21 cellular contexts compared by ENCODE assay signal in the genomic region with DNA sequence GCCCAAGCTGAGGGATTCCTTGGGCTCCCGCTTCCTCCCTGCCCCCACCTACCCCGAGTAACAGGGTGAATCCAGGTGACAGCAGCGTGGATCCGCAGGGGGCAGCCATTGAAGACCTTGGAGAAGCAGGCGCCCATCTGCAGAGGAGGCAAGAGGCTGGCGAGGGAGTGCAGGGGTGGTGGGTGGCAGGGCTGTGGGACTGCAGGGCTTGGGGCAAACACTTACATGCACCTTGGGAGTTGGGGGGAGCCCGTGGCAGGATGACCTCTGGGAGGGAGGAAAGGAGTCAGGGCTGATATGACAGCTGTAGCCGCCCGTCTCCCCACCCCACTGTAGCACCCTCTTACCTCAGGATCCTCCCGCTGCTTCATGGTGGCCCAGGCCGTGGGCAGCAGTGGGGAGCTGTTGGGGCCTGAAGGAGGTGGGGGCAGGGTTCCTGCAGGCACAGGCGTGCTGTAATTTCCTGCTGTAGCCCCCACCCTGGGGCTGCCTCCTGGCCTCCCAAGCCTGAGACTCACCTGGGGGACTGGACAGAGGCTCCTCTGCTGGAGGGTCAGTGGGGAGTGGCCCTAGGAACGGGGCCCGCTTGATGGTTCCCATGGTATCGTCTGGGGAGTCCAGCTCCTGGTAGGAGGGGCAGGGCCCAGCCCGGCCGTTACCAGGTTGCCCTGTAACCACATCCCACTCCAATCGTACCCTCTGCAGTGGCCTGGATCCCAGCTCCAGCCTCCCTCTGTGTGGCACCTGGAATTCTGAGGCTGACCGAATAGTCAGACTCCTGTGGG. TPM values are rescaled to one million over a fixed set of nuclear protein-coding genes. Genes with fewer than 3 reads are reported as not detected.
DNase-seq lines count a peak whose midpoint lies in the region; ATAC-seq and TF ChIP-seq lines count a peak whose summit lies in the region.
"Had no signal": no experiment of that assay in that cellular context is flagged by ENCODE, and none has a peak within 500 bp of the region (broad histone marks: within the 10 kb centered on the region; RNA-seq: fewer than 3 reads in every experiment).

No MANE protein-coding gene starts in this region.

- H3K4me3 Mint-ChIP-seq in natural killer cell treated with Interleukin-12 subunit alpha and Interleukin-12 subunit beta and Interleukin-15 and Interleukin-18, amount 100 ng/mL, for 72 hours = no peak overlapping the region
- no peak overlapping the region for H3K4me3 Mint-ChIP-seq in natural killer cell
- H3K4me3 Mint-ChIP-seq: GM23338, HFFc6, IgD-negative memory B cell had no signal

- H3K27me3 ChIP-seq in SJCRH30 (no peaks in the 10 kb centered on the region), aorta (ENCODE audit: control insufficient read depth in 1 of 2, insufficient read depth in 2 of 2, low read length in 1 of 2) (no peaks in the 10 kb centered on the region), suprapubic skin (no peaks in the 10 kb centered on the region)

- no peak for ATAC-seq in natural killer cell treated with Interleukin-12 subunit alpha and Interleukin-12 subunit beta and Interleukin-15 and Interleukin-18, amount 100 ng/mL, for 72 hours
- ATAC-seq in natural killer cell = no peak
- no peak for ATAC-seq in mucosa of descending colon
- ATAC-seq in aorta (ENCODE audit: low FRiP score) = no peak
- no peak for ATAC-seq in HG03175 (IDR thresholded peaks at IDR 0.05; ENCODE audit: unreplicated experiment)
- ATAC-seq: A549, GM23338 had no signal

- 85 to 90% methylated on average over 17 to 19 of the region's 19 CpGs for WGBS in aorta, 2 donors
- WGBS in suprapubic skin = 88% methylated on average over 14 of the region's 19 CpGs

- no peak overlapping the region for H3K27ac Mint-ChIP-seq in natural killer cell treated with Interleukin-12 subunit alpha and Interleukin-12 subunit beta and Interleukin-15 and Interleukin-18, amount 100 ng/mL, for 72 hours
- no peak overlapping the region for H3K27ac Mint-ChIP-seq in natural killer cell
- H3K27ac Mint-ChIP-seq: GM23338, HFFc6 had no signal

- TF ChIP-seq CTCF in natural killer cell (IDR thresholded peaks at IDR 0.05) = no peak
- TF ChIP-seq CTCF in mucosa of descending colon (IDR thresholded peaks at IDR 0.05) = no peak
- TF ChIP-seq CTCF in suprapubic skin (IDR thresholded peaks at IDR 0.05) = no peak
- no peak for TF ChIP-seq CTCF in foreskin fibroblast (IDR thresholded peaks at IDR 0.05; ENCODE audit: low read depth, low read length)

- H3K36me3 Mint-ChIP-seq in natural killer cell treated with Interleukin-12 subunit alpha and Interleukin-12 subunit beta and Interleukin-15 and Interleukin-18, amount 100 ng/mL, for 72 hours = no peaks in the 10 kb centered on the region
- no peaks in the 10 kb centered on the region for H3K36me3 Mint-ChIP-seq in natural killer cell

- no peaks in the 10 kb centered on the region for H3K27me3 Mint-ChIP-seq in natural killer cell treated with Interleukin-12 subunit alpha and Interleukin-12 subunit beta and Interleukin-15 and Interleukin-18, amount 100 ng/mL, for 72 hours
- no peaks in the 10 kb centered on the region for H3K27me3 Mint-ChIP-seq in natural killer cell (ENCODE audit: low read depth in 2 of 2)
- H3K27me3 Mint-ChIP-seq: IgD-negative memory B cell had no signal

- H3K4me3 ChIP-seq in SJCRH30 (no peak overlapping the region), mucosa of descending colon (no peak overlapping the region), aorta (ENCODE audit: low read length in 2 of 2) (no peak overlapping the region), suprapubic skin (no peak overlapping the region), foreskin fibroblast (ENCODE audit: low read depth in 1 of 2, low read length in 2 of 2) (no peak overlapping the region)
- H3K4me3 ChIP-seq: A549, GM23338 had no signal

- H3K36me3 ChIP-seq in SJCRH30 (no peaks in the 10 kb centered on the region), mucosa of descending colon (ENCODE audit: low read depth) (no peaks in the 10 kb centered on the region), aorta (ENCODE audit: control insufficient read depth in 1 of 2, insufficient read depth in 2 of 2, low read length in 1 of 2) (no peaks in the 10 kb centered on the region), suprapubic skin (peaks cover 14% of the 10 kb centered on the region)

- no peaks in the 10 kb centered on the region for H3K9me3 Mint-ChIP-seq in natural killer cell treated with Interleukin-12 subunit alpha and Interleukin-12 subunit beta and Interleukin-15 and Interleukin-18, amount 100 ng/mL, for 72 hours
- H3K9me3 Mint-ChIP-seq in natural killer cell = no peaks in the 10 kb centered on the region
- H3K9me3 Mint-ChIP-seq: GM23338, HFFc6, IgD-negative memory B cell had no signal

- no peaks in the 10 kb centered on the region; the same call in 1 of the 2 replicates for H3K4me1 ChIP-seq in SJCRH30
- no peaks in the 10 kb centered on the region for H3K4me1 ChIP-seq in mucosa of descending colon (ENCODE audit: low read depth)
- no peaks in the 10 kb centered on the region for H3K4me1 ChIP-seq in aorta (ENCODE audit: control insufficient read depth in 1 of 2, insufficient read depth in 2 of 2, low read length in 2 of 2)
- H3K4me1 ChIP-seq in suprapubic skin = peaks cover 4% of the 10 kb centered on the region

- DNase-seq in natural killer cell treated with Interleukin-12 subunit alpha and Interleukin-12 subunit beta and Interleukin-15 and Interleukin-18, amount 100 ng/mL, for 72 hours (ENCODE audit: low spot score) = peak; percentile 56
- DNase-seq in natural killer cell (no peak), SJCRH30 (peak; percentile 32 to 43), mucosa of descending colon (peak in 2 of 3 donors; percentile 16 to 46), aorta (peak; percentile 38 to 73), suprapubic skin (ENCODE audit: low spot score in 2 of 2) (no peak), foreskin fibroblast (no peak)
- DNase-seq: HFFc6, NCI-H187, NCI-H2107, NCI-H510A treated with DMSO at 0.1 percent for 48 hours, NCI-H774, OCI-M1, SHP77 treated with DMSO at 0.1 percent for 48 hours had no signal

- H3K27ac ChIP-seq in SJCRH30 = no peak overlapping the region
- no peak overlapping the region for H3K27ac ChIP-seq in aorta (ENCODE audit: low read depth in 1 of 2, low read length in 2 of 2)
- H3K27ac ChIP-seq in suprapubic skin = no peak overlapping the region
- H3K27ac ChIP-seq: A549, C4-2B, HL-60 had no signal

- H3K9me3 ChIP-seq in SJCRH30 (replicated peaks) (no peaks in the 10 kb centered on the region), mucosa of descending colon (no peaks in the 10 kb centered on the region), aorta (ENCODE audit: control insufficient read depth, low read length) (no peaks in the 10 kb centered on the region), suprapubic skin (no peaks in the 10 kb centered on the region)
- H3K9me3 ChIP-seq: A549 had no signal

- TF ChIP-seq EP300 in suprapubic skin (IDR thresholded peaks at IDR 0.05) = no peak

- H3K4me1 Mint-ChIP-seq in natural killer cell treated with Interleukin-12 subunit alpha and Interleukin-12 subunit beta and Interleukin-15 and Interleukin-18, amount 100 ng/mL, for 72 hours (ENCODE audit: low read depth in 2 of 2) = peaks cover 0 to 4% of the 10 kb centered on the region in 2 donors
- H3K4me1 Mint-ChIP-seq in natural killer cell = peaks cover 10 to 11% of the 10 kb centered on the region in 2 donors
- H3K4me1 Mint-ChIP-seq: GM23338 had no signal

- TF ChIP-seq POLR2A in suprapubic skin (IDR thresholded peaks at IDR 0.05) = no peak

- intact Hi-C loops in natural killer cell (cut with micrococcal nuclease) = no loop called here
- intact Hi-C loops in mucosa of descending colon (cut with DNase I, micrococcal nuclease) = no loop called here
- intact Hi-C loops in aorta (cut with DNase I) = no loop called here

RNA-seq across cellular contexts. Expression of a gene that starts 6.1 kb away (rescaled TPM):
- 10 to 100 TPM; 17.6 to 47.1 TPM for total RNA-seq in natural killer cell treated with Interleukin-12 subunit alpha and Interleukin-12 subunit beta and Interleukin-15 and Interleukin-18, amount 100 ng/mL, for 72 hours
- 10 to 100 TPM; 38.3 to 40.6 (median 38.7) TPM for total RNA-seq in natural killer cell
- total RNA-seq in SJCRH30 (2014; rRNA removed; shearing (Covaris generic)) = 8.9 and 9.6 TPM in 2 replicates
- 10 to 100 TPM in 2 of 3 donors, 1 to 10 TPM in 1; 8.7 to 16.8 (median 14.1) TPM for total RNA-seq in mucosa of descending colon
- total RNA-seq in aorta = 10 to 100 TPM; 10.7 to 11.5 TPM
- 10 to 100 TPM in 1 of 2 donors, 1 to 10 TPM in 1; 5.4 to 29.6 TPM for polyA plus RNA-seq in aorta
- total RNA-seq in suprapubic skin = 10 to 100 TPM; 13.6 to 20.4 (median 15.3) TPM

RNA-seq across cellular contexts. Expression of a gene that starts 13.4 kb away (rescaled TPM):
- total RNA-seq in natural killer cell treated with Interleukin-12 subunit alpha and Interleukin-12 subunit beta and Interleukin-15 and Interleukin-18, amount 100 ng/mL, for 72 hours = 10 to 100 TPM; 32.6 to 53.5 TPM
- total RNA-seq in natural killer cell (10 to 100 TPM; 29.3 to 42.2 (median 32.2) TPM), mucosa of descending colon (10 to 100 TPM; 19.3 to 26.4 (median 21.9) TPM), aorta (10 to 100 TPM; 14.5 to 18.0 TPM), suprapubic skin (10 to 100 TPM; 26.9 to 46.6 (median 36.1) TPM)
- 25.9 and 26.3 TPM in 2 replicates for total RNA-seq in SJCRH30 (2014; rRNA removed; shearing (Covaris generic))
- polyA plus RNA-seq in aorta = 10 to 100 TPM in 1 of 2 donors, 1 to 10 TPM in 1; 9.1 to 18.8 TPM

RNA-seq across cellular contexts. Expression of a gene that starts 18.6 kb away (rescaled TPM):
- 100 to 1,000 TPM; 376 to 425 TPM for total RNA-seq in natural killer cell treated with Interleukin-12 subunit alpha and Interleukin-12 subunit beta and Interleukin-15 and Interleukin-18, amount 100 ng/mL, for 72 hours
- 100 to 1,000 TPM; 841 to 864 (median 845) TPM for total RNA-seq in natural killer cell
- total RNA-seq in SJCRH30 (2014; rRNA removed; shearing (Covaris generic)) = 113 and 117 TPM in 2 replicates
- total RNA-seq in mucosa of descending colon = 100 to 1,000 TPM; 223 to 317 (median 241) TPM
- 100 to 1,000 TPM; 267 to 322 TPM for total RNA-seq in aorta
- 100 to 1,000 TPM in 1 of 2 donors, 10 to 100 TPM in 1; 46.6 to 136 TPM for polyA plus RNA-seq in aorta
- 100 to 1,000 TPM; 270 to 559 (median 373) TPM for total RNA-seq in suprapubic skin

RNA-seq across cellular contexts. Expression of a gene that starts 37.2 kb away (rescaled TPM):
- total RNA-seq in natural killer cell treated with Interleukin-12 subunit alpha and Interleukin-12 subunit beta and Interleukin-15 and Interleukin-18, amount 100 ng/mL, for 72 hours = 1 to 10 TPM; 4.7 to 5.6 TPM
- total RNA-seq in natural killer cell (1 to 10 TPM; 4.1 to 8.4 (median 6.1) TPM), mucosa of descending colon (10 to 100 TPM in 1 of 3 donors, 1 to 10 TPM in 2; 2.0 to 21.1 (median 2.8) TPM), aorta (10 to 100 TPM; 11.5 to 12.9 TPM), suprapubic skin (1 to 10 TPM; 1.1 to 2.7 (median 1.2) TPM)
- total RNA-seq in SJCRH30 (2014; rRNA removed; shearing (Covaris generic)) = 7.0 and 8.0 TPM in 2 replicates
- polyA plus RNA-seq in aorta = 10 to 100 TPM in 1 of 2 donors, 1 to 10 TPM in 1; 1.9 to 12.5 TPM
- total RNA-seq: LHCN-M2 had no signal

RNA-seq across cellular contexts. Expression of a gene that starts 47.5 kb away (rescaled TPM):
- 1 to 10 TPM in 1 of 2 donors, under 1 TPM in 1; 0.59 to 1.9 TPM for total RNA-seq in natural killer cell treated with Interleukin-12 subunit alpha and Interleukin-12 subunit beta and Interleukin-15 and Interleukin-18, amount 100 ng/mL, for 72 hours
- total RNA-seq in natural killer cell (10 to 100 TPM in 2 of 3 donors, 1 to 10 TPM in 1; 8.2 to 12.7 (median 10.7) TPM), mucosa of descending colon (10 to 100 TPM; 24.3 to 73.1 (median 32.3) TPM), aorta (1 to 10 TPM in 1 of 2 donors, under 1 TPM in 1; 0.29 to 1.2 TPM), suprapubic skin (10 to 100 TPM; 42.2 to 64.9 (median 61.1) TPM)
- 0.03 and 0.10 TPM in 2 replicates for total RNA-seq in SJCRH30 (2014; rRNA removed; shearing (Covaris generic))
- polyA plus RNA-seq in aorta = 1 to 10 TPM in 1 of 2 donors, under 1 TPM in 1; 0.56 to 6.0 TPM

Comparison
In these comparisons a context has a peak if more than half of its experiments do, and no peak if none do; other contexts are left out.
1. DNase-seq: peak in natural killer cell treated with Interleukin-12 subunit alpha and Interleukin-12 subunit beta and Interleukin-15 and Interleukin-18, amount 100 ng/mL, for 72 hours (single experiment), SJCRH30 (2 of 2), mucosa of descending colon (2 of 3) and aorta (2 of 2); none in natural killer cell (single experiment), suprapubic skin (0 of 2) and foreskin fibroblast (0 of 2).